Comparison of ENCODE assay signal across 23 cellular contexts in the genomic region with DNA sequence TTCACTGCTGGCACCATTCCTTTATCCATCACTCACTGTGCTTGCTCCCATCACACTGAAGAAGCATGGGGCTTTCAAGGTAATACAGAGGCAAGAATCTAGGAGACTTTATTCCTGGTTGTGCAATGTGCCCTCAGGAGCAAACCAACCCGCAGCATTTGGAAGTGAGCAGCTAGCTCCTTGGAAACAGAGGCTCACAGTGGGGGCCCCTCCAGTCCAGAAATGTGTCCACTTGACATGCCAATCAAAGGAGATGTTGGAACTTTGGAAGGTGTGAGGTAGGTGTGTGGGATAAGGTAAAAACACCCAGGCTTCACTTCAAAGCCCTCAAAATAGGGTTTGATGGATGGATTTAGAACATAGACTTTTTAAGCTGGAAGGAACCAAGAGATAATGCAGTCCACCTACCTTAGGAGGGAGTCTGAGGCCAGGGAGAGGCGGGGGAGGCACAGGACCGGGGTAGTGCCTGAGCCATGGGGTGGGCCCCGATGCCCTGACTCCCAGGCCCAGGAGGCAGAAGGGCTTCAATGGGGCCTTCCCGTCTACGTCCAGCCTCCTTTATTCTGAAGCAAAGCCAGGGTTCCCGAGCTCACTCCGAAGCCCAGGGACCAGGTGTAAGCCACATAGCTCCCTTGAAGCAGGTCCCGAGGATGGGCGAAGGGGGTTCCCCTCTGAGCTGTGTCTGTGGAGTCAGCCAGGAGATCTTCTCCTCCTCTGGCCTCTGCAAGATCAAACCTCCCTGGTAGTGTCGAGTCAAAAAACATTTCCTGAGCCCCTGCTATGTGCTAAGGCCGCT.
"Had no signal": no experiment of that assay in that cellular context is flagged by ENCODE, and none has a peak within 500 bp of the region (broad histone marks: within the 10 kb centered on the region; RNA-seq: fewer than 3 reads in every experiment).

No MANE protein-coding gene starts in this region.

- H3K27ac Mint-ChIP-seq: memory B cell; naive thymus-derived CD4-positive, alpha-beta T cell; natural killer cell treated with Interleukin-12 subunit alpha and Interleukin-12 subunit beta and Interleukin-15 and Interleukin-18, amount 100 ng/mL, for 72 hours; stimulated activated memory B cell treated with anti-CD40 and anti-IgM and Interleukin-4, amounts not matched to agents 10 μg/mL and 1 μg/mL and 100 μg/mL, for 72 hours had no signal

- H3K4me3 Mint-ChIP-seq: memory B cell; naive thymus-derived CD4-positive, alpha-beta T cell; natural killer cell treated with Interleukin-12 subunit alpha and Interleukin-12 subunit beta and Interleukin-15 and Interleukin-18, amount 100 ng/mL, for 72 hours; stimulated activated memory B cell treated with anti-CD40 and anti-IgM and Interleukin-4, amounts not matched to agents 10 μg/mL and 1 μg/mL and 100 μg/mL, for 72 hours had no signal

- H3K27ac ChIP-seq: left ventricle myocardium inferior, prostate gland, right lobe of liver, stomach, testis, thyroid gland, transverse colon, upper lobe of right lung had no signal

- H3K9me3 Mint-ChIP-seq: immature natural killer cell; natural killer cell treated with Interleukin-12 subunit alpha and Interleukin-12 subunit beta and Interleukin-15 and Interleukin-18, amount 100 ng/mL, for 72 hours had no signal

- H3K36me3 Mint-ChIP-seq: naive thymus-derived CD4-positive, alpha-beta T cell; natural killer cell treated with Interleukin-12 subunit alpha and Interleukin-12 subunit beta and Interleukin-15 and Interleukin-18, amount 100 ng/mL, for 72 hours; stimulated activated memory B cell treated with anti-CD40 and anti-IgM and Interleukin-4, amounts not matched to agents 10 μg/mL and 1 μg/mL and 100 μg/mL, for 72 hours had no signal

- ATAC-seq: mucosa of descending colon; naive thymus-derived CD4-positive, alpha-beta T cell; natural killer cell treated with Interleukin-12 subunit alpha and Interleukin-12 subunit beta and Interleukin-15 and Interleukin-18, amount 100 ng/mL, for 72 hours; right lobe of liver; stimulated activated memory B cell treated with anti-CD40 and anti-IgM and Interleukin-4, amounts not matched to agents 10 μg/mL and 1 μg/mL and 100 μg/mL, for 72 hours; upper lobe of right lung had no signal

- H3K36me3 ChIP-seq: left ventricle myocardium inferior, prostate gland, right lobe of liver, stomach, thyroid gland, transverse colon, upper lobe of right lung had no signal

- H3K4me1 Mint-ChIP-seq: memory B cell; stimulated activated memory B cell treated with anti-CD40 and anti-IgM and Interleukin-4, amounts not matched to agents 10 μg/mL and 1 μg/mL and 100 μg/mL, for 72 hours had no signal

- H3K27me3 ChIP-seq: right lobe of liver, testis, thyroid gland, transverse colon, upper lobe of right lung had no signal

- H3K4me3 ChIP-seq: left ventricle myocardium inferior, mucosa of descending colon, prostate gland, right lobe of liver, smooth muscle cell, stomach, testis, thyroid gland, transverse colon, upper lobe of right lung had no signal

- H3K9me3 ChIP-seq: left ventricle myocardium inferior, mucosa of descending colon, prostate gland, right lobe of liver, stomach, testis, thyroid gland, transverse colon, upper lobe of right lung had no signal

- DNase-seq: hippocampal formation; immature natural killer cell; left ventricle myocardium inferior; midbrain; mucosa of descending colon; naive thymus-derived CD4-positive, alpha-beta T cell; nucleus accumbens; right lobe of liver; stimulated activated CD4-positive, alpha-beta T cell treated with anti-CD3 and anti-CD28 coated beads, Interleukin-1b, Interleukin-23, amount 100 ng/mL, for 48 hours; stimulated activated CD4-positive, alpha-beta T cell treated with anti-CD3 and anti-CD28 coated beads, Interleukin-2, amount 100 ng/mL, for 48 hours; stimulated activated CD4-positive, alpha-beta T cell treated with anti-CD3 and anti-CD28 coated beads, Interleukin-4, amount 100 ng/mL, for 4 hours; stimulated activated CD8-positive, alpha-beta memory T cell treated with anti-CD3 and anti-CD28 coated beads, Interleukin-4, amount 100 ng/mL, for 48 hours; stimulated activated naive CD4-positive, alpha-beta T cell treated with Interleukin-2 at 50 U/mL for 16 hours; stomach; testis; thyroid gland; transverse colon; upper lobe of right lung had no signal

- H3K27me3 Mint-ChIP-seq: natural killer cell treated with Interleukin-12 subunit alpha and Interleukin-12 subunit beta and Interleukin-15 and Interleukin-18, amount 100 ng/mL, for 72 hours had no signal

- H3K4me1 ChIP-seq: left ventricle myocardium inferior, prostate gland, right lobe of liver, stomach, testis, thyroid gland, transverse colon, upper lobe of right lung had no signal
